ENCODE assay signal across 1 cellular context in genomic region chr5:131171276-131171815, GRCh38.
TF ChIP-seq lines count a peak whose summit lies in the region.

No MANE protein-coding gene starts in this region.

TF ChIP-seq in HepG2, 621 proteins besides CTCF, POLR2A, EP300 and RAD21 (continued from another document):
- TF ChIP-seq, protein P1, sequence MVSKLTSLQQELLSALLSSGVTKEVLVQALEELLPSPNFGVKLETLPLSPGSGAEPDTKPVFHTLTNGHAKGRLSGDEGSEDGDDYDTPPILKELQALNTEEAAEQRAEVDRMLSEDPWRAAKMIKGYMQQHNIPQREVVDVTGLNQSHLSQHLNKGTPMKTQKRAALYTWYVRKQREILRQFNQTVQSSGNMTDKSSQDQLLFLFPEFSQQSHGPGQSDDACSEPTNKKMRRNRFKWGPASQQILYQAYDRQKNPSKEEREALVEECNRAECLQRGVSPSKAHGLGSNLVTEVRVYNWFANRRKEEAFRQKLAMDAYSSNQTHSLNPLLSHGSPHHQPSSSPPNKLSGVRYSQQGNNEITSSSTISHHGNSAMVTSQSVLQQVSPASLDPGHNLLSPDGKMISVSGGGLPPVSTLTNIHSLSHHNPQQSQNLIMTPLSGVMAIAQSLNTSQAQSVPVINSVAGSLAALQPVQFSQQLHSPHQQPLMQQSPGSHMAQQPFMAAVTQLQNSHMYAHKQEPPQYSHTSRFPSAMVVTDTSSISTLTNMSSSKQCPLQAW (CRISPR knock-in tag; IDR thresholded peaks at IDR 0.05) = 0 out of 2 replicates have a peak, but pooled peaks have one; percentile 42
- TF ChIP-seq ZNF747 (CRISPR knock-in tag; IDR thresholded peaks at IDR 0.05; ENCODE audit: borderline replicate concordance) (0 out of 2 replicates have a peak, but pooled peaks have one; percentile 18), ZNF784 (CRISPR knock-in tag; IDR thresholded peaks at IDR 0.05; ENCODE audit: borderline replicate concordance) (0 out of 2 replicates have a peak, but pooled peaks have one; percentile 0), YEATS4 (CRISPR knock-in tag; IDR thresholded peaks at IDR 0.05; ENCODE audit: borderline replicate concordance) (no peak), ZNF709 (CRISPR knock-in tag; IDR thresholded peaks at IDR 0.05) (0 out of 2 replicates have a peak, but pooled peaks have one; percentile 12), EED (CRISPR knock-in tag; IDR thresholded peaks at IDR 0.05) (no peak), NFYC (CRISPR knock-in tag; IDR thresholded peaks at IDR 0.05) (peak; percentile 37), ZNF20 (CRISPR knock-in tag; IDR thresholded peaks at IDR 0.05) (no peak), MNT (IDR thresholded peaks at IDR 0.05) (no peak), ZFP1 (CRISPR knock-in tag; IDR thresholded peaks at IDR 0.05) (no peak), NFYB (CRISPR knock-in tag; IDR thresholded peaks at IDR 0.05) (peak; percentile 67), STAT6 (CRISPR knock-in tag; IDR thresholded peaks at IDR 0.05; ENCODE audit: borderline replicate concordance) (0 out of 2 replicates have a peak, but pooled peaks have one; percentile 34), MYC (CRISPR knock-in tag; IDR thresholded peaks at IDR 0.05; ENCODE audit: borderline replicate concordance) (no peak), MAFF (IDR thresholded peaks at IDR 0.05; ENCODE audit: low read depth, low read length) (no peak), ZSCAN31 (CRISPR knock-in tag; IDR thresholded peaks at IDR 0.05; ENCODE audit: low read depth) (0 out of 2 replicates have a peak, but pooled peaks have one; percentile 33), SMAD3 (CRISPR knock-in tag; IDR thresholded peaks at IDR 0.05) (no peak), ZNF883 (CRISPR knock-in tag; IDR thresholded peaks at IDR 0.05; ENCODE audit: not compliant biosample characterization) (no peak), ZFP41 (CRISPR knock-in tag; IDR thresholded peaks at IDR 0.05; ENCODE audit: borderline replicate concordance) (0 out of 2 replicates have a peak, but pooled peaks have one; percentile 27), HNF4G (IDR thresholded peaks at IDR 0.05; ENCODE audit: borderline replicate concordance, low read depth, low read length) (no peak), HNF4G (CRISPR knock-in tag; IDR thresholded peaks at IDR 0.05; ENCODE audit: borderline replicate concordance, low read depth) (0 out of 2 replicates have a peak, but pooled peaks have one; percentile 21), ZNF44 (CRISPR knock-in tag; IDR thresholded peaks at IDR 0.05) (0 out of 2 replicates have a peak, but pooled peaks have one; percentile 30), SP140L (CRISPR knock-in tag; IDR thresholded peaks at IDR 0.05; ENCODE audit: borderline replicate concordance) (no peak), MIER2 (CRISPR knock-in tag; IDR thresholded peaks at IDR 0.05) (no peak), ARID4A (CRISPR knock-in tag; IDR thresholded peaks at IDR 0.05; ENCODE audit: borderline replicate concordance) (peak; percentile 15; the same call in 1 of the 2 replicates)
- TF ChIP-seq, protein P2, sequence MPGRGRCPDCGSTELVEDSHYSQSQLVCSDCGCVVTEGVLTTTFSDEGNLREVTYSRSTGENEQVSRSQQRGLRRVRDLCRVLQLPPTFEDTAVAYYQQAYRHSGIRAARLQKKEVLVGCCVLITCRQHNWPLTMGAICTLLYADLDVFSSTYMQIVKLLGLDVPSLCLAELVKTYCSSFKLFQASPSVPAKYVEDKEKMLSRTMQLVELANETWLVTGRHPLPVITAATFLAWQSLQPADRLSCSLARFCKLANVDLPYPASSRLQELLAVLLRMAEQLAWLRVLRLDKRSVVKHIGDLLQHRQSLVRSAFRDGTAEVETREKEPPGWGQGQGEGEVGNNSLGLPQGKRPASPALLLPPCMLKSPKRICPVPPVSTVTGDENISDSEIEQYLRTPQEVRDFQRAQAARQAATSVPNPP (CRISPR knock-in tag; IDR thresholded peaks at IDR 0.05) = peak; percentile 20; the same call in 1 of the 2 replicates
- TF ChIP-seq, protein P3, sequence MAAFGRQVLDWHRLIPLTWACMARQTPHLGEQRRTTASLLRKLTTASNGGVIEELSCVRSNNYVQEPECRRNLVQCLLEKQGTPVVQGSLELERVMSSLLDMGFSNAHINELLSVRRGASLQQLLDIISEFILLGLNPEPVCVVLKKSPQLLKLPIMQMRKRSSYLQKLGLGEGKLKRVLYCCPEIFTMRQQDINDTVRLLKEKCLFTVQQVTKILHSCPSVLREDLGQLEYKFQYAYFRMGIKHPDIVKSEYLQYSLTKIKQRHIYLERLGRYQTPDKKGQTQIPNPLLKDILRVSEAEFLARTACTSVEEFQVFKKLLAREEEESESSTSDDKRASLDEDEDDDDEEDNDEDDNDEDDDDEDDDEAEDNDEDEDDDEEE (CRISPR knock-in tag; IDR thresholded peaks at IDR 0.05) = 0 out of 2 replicates have a peak, but pooled peaks have one; percentile 19
TF ChIP-seq in HepG2: peak in this region for 18.
